In genomic region chr3:23865595-23866396, GRCh38 we compare ENCODE assay signal across 7 cellular contexts. TPM values are rescaled to one million over a fixed set of nuclear protein-coding genes. Genes with fewer than 3 reads are reported as not detected.
DNase-seq lines count a peak whose midpoint lies in the region; ATAC-seq and FAIRE-seq lines count a peak whose summit lies in the region.

No MANE protein-coding gene starts in this region.

- H3K9ac ChIP-seq in stomach smooth muscle (ENCODE audit: low read length in 2 of 2) (no peak overlapping the region), GM23248 (no peak overlapping the region)

- H2AFZ ChIP-seq in GM23248, result no peak overlapping the region

- H3K9me2 ChIP-seq in GM23248 (ENCODE audit: insufficient read depth), result no peaks in the 10 kb centered on the region

- no peaks in the 10 kb centered on the region for H3F3A ChIP-seq in GM23248 (ENCODE audit: insufficient read depth)

- 79 to 80% methylated on average over 6 of the region's 6 CpGs for WGBS in GM23248 (ENCODE audit: low coverage in 1 of 2, low lambda C conversion rate in 2 of 2, missing lambda C conversion rate in 2 of 2), 2 experiments

- no peaks in the 10 kb centered on the region for H3K9me3 ChIP-seq in stomach smooth muscle (ENCODE audit: control insufficient read depth in 2 of 2, low read length in 2 of 2)
- no peaks in the 10 kb centered on the region for H3K9me3 ChIP-seq in GM23248 (ENCODE audit: low read depth)

- no peak for DNase-seq in GM19239 (ENCODE audit: insufficient read length, low spot score)
- DNase-seq in RPMI7951 (ENCODE audit: low read depth), result peak; percentile 48
- peak in 30 of 51 donors; percentile 10 to 77 (median 28) for DNase-seq in hypothalamus (lab: John Stamatoyannopoulos, UW)
- no peak for DNase-seq in GM23248
- no peak for DNase-seq in NCI-H187 (lab: John Stamatoyannopoulos, UW)

- no peaks in the 10 kb centered on the region for H3K27me3 ChIP-seq in stomach smooth muscle (ENCODE audit: control insufficient read depth in 1 of 2, insufficient read depth in 2 of 2, low read length in 2 of 2)
- no peaks in the 10 kb centered on the region for H3K27me3 ChIP-seq in GM23248 (replicated peaks; ENCODE audit: insufficient read depth)

- peak; percentile 84 for ATAC-seq in HG02970 (IDR thresholded peaks at IDR 0.05; ENCODE audit: low FRiP score, unreplicated experiment)

- H3K4me2 ChIP-seq in GM23248 (ENCODE audit: unreplicated experiment), result no peak overlapping the region

- H3K27ac ChIP-seq in stomach smooth muscle (ENCODE audit: low read length) (peak overlapping the region; percentile 18), GM23248 (no peak overlapping the region)

- H3K36me3 ChIP-seq in stomach smooth muscle (ENCODE audit: control insufficient read depth in 2 of 2, insufficient read depth in 2 of 2, low read length in 2 of 2) (peaks cover 0 to 5% of the 10 kb centered on the region in 2 donors), GM23248 (ENCODE audit: low read depth) (0 out of 2 replicates have a peak, but pooled peaks cover 4% of the 10 kb centered on the region)

- H3K4me1 ChIP-seq in stomach smooth muscle (ENCODE audit: control insufficient read depth, insufficient read depth, low read length) (peaks cover 19% of the 10 kb centered on the region), GM23248 (ENCODE audit: insufficient read depth) (peaks cover 21% of the 10 kb centered on the region; the same call in 1 of the 2 replicates)

- H4K20me1 ChIP-seq in GM23248 (ENCODE audit: insufficient read depth), result peaks cover 5% of the 10 kb centered on the region; the same call in 1 of the 2 replicates

- peaks cover 93% of the 10 kb centered on the region for H3K79me2 ChIP-seq in GM23248 (ENCODE audit: insufficient read depth)

- in situ Hi-C loops in GM23248 (cut with MboI), result no loop called here

- H3K4me3 ChIP-seq in stomach smooth muscle (ENCODE audit: low read length in 2 of 2), result no peak overlapping the region
- no peak overlapping the region for H3K4me3 ChIP-seq in GM23248

- peak; percentile 85 for FAIRE-seq in GM19239 (lab: Jason Lieb, UNC)

RNA-seq across cellular contexts. Expression of gene NKIRAS1, which starts 51.0 kb away (rescaled TPM):
- 16.7 and 18.3 TPM in 2 replicates for total RNA-seq in RPMI7951 (2014; rRNA removed; shearing (Covaris generic))
- 15.0 and 18.5 TPM in 2 replicates for total RNA-seq in GM23248 (2014; rRNA removed; shearing (Covaris generic))
- 17.2 and 18.9 TPM in 2 replicates for polyA plus RNA-seq in GM23248 (2016; fragmentation: Nextera tagmentation; extraction: Ambion mirVana)

RNA-seq across cellular contexts. Expression of gene RPL15, which starts 51.1 kb away (rescaled TPM):
- total RNA-seq in RPMI7951 (2014; rRNA removed; shearing (Covaris generic)), result 2,807 and 3,262 TPM in 2 replicates
- 1,523 and 2,236 TPM in 2 replicates for total RNA-seq in GM23248 (2014; rRNA removed; shearing (Covaris generic))
- polyA plus RNA-seq in GM23248 (2016; fragmentation: Nextera tagmentation; extraction: Ambion mirVana), result 1,678 and 1,685 TPM in 2 replicates

Comparison
In these comparisons a context has a peak if more than half of its experiments do, and no peak if none do; other contexts are left out.
1. DNase-seq: peak in RPMI7951 (single experiment) and hypothalamus (30 of 51); none in GM19239 (single experiment), GM23248 (single experiment) and NCI-H187 (0 of 2).